Comparison of ENCODE assay signal across 4 cellular contexts in genomic region chrX:155349448-155349847, GRCh38. TPM values are rescaled to one million over a fixed set of nuclear protein-coding genes. Genes with fewer than 3 reads are reported as not detected.
"Had no signal": no experiment of that assay in that cellular context is flagged by ENCODE, and none has a peak within 500 bp of the region (broad histone marks: within the 10 kb centered on the region; RNA-seq: fewer than 3 reads in every experiment).

No MANE protein-coding gene starts in this region.

RNA-seq across cellular contexts. Expression of gene F8A2, which starts 32.4 kb away (rescaled TPM):
- total RNA-seq: LHCN-M2, M059J, MCF 10A, NCI-H460 had no signal
